In the genomic region with DNA sequence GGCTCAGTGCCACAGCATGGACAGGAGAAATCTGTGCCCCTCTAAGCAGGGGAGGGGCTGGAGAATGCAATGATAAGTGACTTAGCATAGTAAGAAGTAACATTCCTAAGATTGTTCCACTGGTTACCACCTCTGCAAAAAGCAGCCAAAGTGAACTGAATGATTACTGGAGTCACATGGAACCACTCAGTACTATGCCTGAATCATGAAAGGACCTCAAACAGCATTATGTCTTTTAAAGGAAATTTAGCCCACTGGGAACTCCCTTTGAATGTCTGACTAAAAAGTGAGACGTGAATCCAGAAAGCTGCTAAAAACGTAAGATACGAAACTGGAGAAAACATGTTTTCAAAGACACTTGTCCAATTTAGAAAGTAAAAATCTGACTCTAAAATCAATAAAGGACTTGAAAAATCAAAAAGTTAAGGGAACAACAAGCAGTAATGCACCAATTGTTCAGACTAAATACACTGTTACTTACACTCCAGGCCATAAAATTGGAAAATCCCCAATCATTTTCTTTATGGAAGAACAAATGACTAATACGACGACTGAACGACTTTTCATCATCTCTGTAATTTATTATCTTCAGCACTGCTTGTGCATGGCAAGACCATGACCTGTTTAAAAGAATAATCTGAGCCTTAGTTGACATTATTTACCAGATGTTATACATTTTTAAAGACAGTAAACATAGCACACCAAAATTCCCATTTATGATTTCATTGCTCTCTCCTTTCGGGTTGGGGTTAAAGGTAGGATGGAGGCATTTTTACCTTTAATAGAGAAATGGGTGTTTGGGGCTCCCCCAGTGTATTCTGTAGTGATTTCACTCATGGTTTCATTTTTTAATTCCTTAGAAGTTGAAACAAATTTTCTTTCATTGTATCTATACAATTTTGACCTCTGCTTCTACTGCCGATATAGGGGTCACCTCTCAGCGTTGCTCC, we compare ENCODE assay signal across 17 cellular contexts. TPM values are rescaled to one million over a fixed set of nuclear protein-coding genes. Genes with fewer than 3 reads are reported as not detected.
DNase-seq lines count a peak whose midpoint lies in the region; ATAC-seq and TF ChIP-seq lines count a peak whose summit lies in the region.
"Had no signal": no experiment of that assay in that cellular context is flagged by ENCODE, and none has a peak within 500 bp of the region (broad histone marks: within the 10 kb centered on the region; RNA-seq: fewer than 3 reads in every experiment).

No MANE protein-coding gene starts in this region.

- no peaks in the 10 kb centered on the region for H3K27me3 ChIP-seq in endodermal cell (ENCODE audit: control insufficient read depth, insufficient read depth, low read length, poor library complexity, severe bottlenecking)
- no peaks in the 10 kb centered on the region for H3K27me3 ChIP-seq in BE2C
- H3K27me3 ChIP-seq: ovary, tibial nerve had no signal

- intact Hi-C loops in activated CD4-positive, alpha-beta T cell treated with anti-CD3 and anti-CD28 coated beads for 36 hours (cut with DNase I, micrococcal nuclease): loop anchor here (1.0 to 5.0 kb wide), 6 partner anchors 7 to 86 kb away; a partner anchor contains a TSS

- H3K27ac Mint-ChIP-seq in activated CD4-positive, alpha-beta T cell treated with anti-CD3 and anti-CD28 coated beads for 36 hours: peak overlapping the region; percentile 83
- peak overlapping the region; percentile 57 for H3K27ac Mint-ChIP-seq in T-helper 2 cell treated with Interferon-gamma antibody and Interleukin-4, amounts not matched to agents 5 μg/mL and 100 μg/mL, for 36 hours
- H3K27ac Mint-ChIP-seq in endodermal cell: peak overlapping the region; percentile 55

- no peaks in the 10 kb centered on the region for H3K4me1 ChIP-seq in endodermal cell (ENCODE audit: control insufficient read depth, insufficient read depth, low read length)
- H3K4me1 ChIP-seq in BE2C: peaks cover 3% of the 10 kb centered on the region; the same call in 1 of the 2 replicates
- H3K4me1 ChIP-seq: tibial nerve had no signal

- no peak overlapping the region for H3K27ac ChIP-seq in endodermal cell (ENCODE audit: low read depth, low read length)
- H3K27ac ChIP-seq: ovary, tibial nerve had no signal

- H3K27me3 Mint-ChIP-seq in activated CD4-positive, alpha-beta T cell treated with anti-CD3 and anti-CD28 coated beads for 36 hours: no peaks in the 10 kb centered on the region
- no peaks in the 10 kb centered on the region for H3K27me3 Mint-ChIP-seq in T-helper 2 cell treated with Interferon-gamma antibody and Interleukin-4, amounts not matched to agents 5 μg/mL and 100 μg/mL, for 36 hours (ENCODE audit: low read depth)
- no peaks in the 10 kb centered on the region for H3K27me3 Mint-ChIP-seq in endodermal cell (ENCODE audit: insufficient read depth)

- no peak overlapping the region for H3K4me3 Mint-ChIP-seq in activated CD4-positive, alpha-beta T cell treated with anti-CD3 and anti-CD28 coated beads for 36 hours
- H3K4me3 Mint-ChIP-seq in T-helper 2 cell treated with Interferon-gamma antibody and Interleukin-4, amounts not matched to agents 5 μg/mL and 100 μg/mL, for 36 hours: peak overlapping the region; percentile 74
- H3K4me3 Mint-ChIP-seq in endodermal cell: no peak overlapping the region
- H3K4me3 Mint-ChIP-seq: immature natural killer cell had no signal

- H3K9me3 Mint-ChIP-seq in activated CD4-positive, alpha-beta T cell treated with anti-CD3 and anti-CD28 coated beads for 36 hours (ENCODE audit: low read depth): no peaks in the 10 kb centered on the region
- H3K9me3 Mint-ChIP-seq in T-helper 2 cell treated with Interferon-gamma antibody and Interleukin-4, amounts not matched to agents 5 μg/mL and 100 μg/mL, for 36 hours: no peaks in the 10 kb centered on the region
- H3K9me3 Mint-ChIP-seq in endodermal cell: no peaks in the 10 kb centered on the region
- H3K9me3 Mint-ChIP-seq: immature natural killer cell had no signal

- DNase-seq in activated CD4-positive, alpha-beta T cell treated with anti-CD3 and anti-CD28 coated beads for 36 hours: no peak
- no peak for DNase-seq in activated CD4-positive, alpha-beta T cell treated with anti-CD3 and anti-CD28 coated beads for 4 hours
- DNase-seq in T-helper 2 cell treated with Interferon-gamma antibody and Interleukin-4, amounts not matched to agents 5 μg/mL and 100 μg/mL, for 36 hours (ENCODE audit: low spot score): no peak
- DNase-seq in endodermal cell (no peak), skeletal muscle cell (ENCODE audit: low read depth) (peak; percentile 28), NCI-H2196 (lab: John Stamatoyannopoulos, UW; ENCODE audit: unreplicated experiment) (no peak), BE2C (no peak)
- no peak for DNase-seq in stimulated activated naive CD4-positive, alpha-beta T cell treated with Interleukin-2 at 50 U/mL for 16 hours (lab: John Stamatoyannopoulos, UW)
- DNase-seq: activated CD4-positive, CD25-positive, alpha-beta regulatory T cell; activated effector memory CD4-positive, alpha-beta T cell treated with anti-CD3 and anti-CD28 coated beads, Interleukin-2, amount 50 U/mL, for 16 hours; immature natural killer cell; NCI-H2081 treated with DMSO at 0.1 percent for 48 hours; ovary had no signal

- H3K9me3 ChIP-seq in endodermal cell (ENCODE audit: control insufficient read depth, low read length): no peaks in the 10 kb centered on the region
- no peaks in the 10 kb centered on the region for H3K9me3 ChIP-seq in BE2C
- H3K9me3 ChIP-seq: ovary, tibial nerve had no signal

- ATAC-seq in activated CD4-positive, alpha-beta T cell treated with anti-CD3 and anti-CD28 coated beads for 36 hours: peak; percentile 73

- peak overlapping the region; percentile 23 for H3K9ac ChIP-seq in endodermal cell (ENCODE audit: extremely low read depth, low read length, poor library complexity, severe bottlenecking)

- H3K36me3 Mint-ChIP-seq in activated CD4-positive, alpha-beta T cell treated with anti-CD3 and anti-CD28 coated beads for 36 hours (ENCODE audit: low read depth): peaks cover 79% of the 10 kb centered on the region
- peaks cover 70% of the 10 kb centered on the region for H3K36me3 Mint-ChIP-seq in T-helper 2 cell treated with Interferon-gamma antibody and Interleukin-4, amounts not matched to agents 5 μg/mL and 100 μg/mL, for 36 hours (ENCODE audit: low read depth)
- peaks cover 73% of the 10 kb centered on the region for H3K36me3 Mint-ChIP-seq in endodermal cell (ENCODE audit: low read depth)

- CTCF ChIA-PET in activated CD4-positive, alpha-beta T cell treated with anti-CD3 and anti-CD28 coated beads for 36 hours (lab: Charles Lee): interaction anchor here (0.6 to 4.7 kb wide), 4 partner anchors 12 to 32 kb away, joined by 3 to 19 read pairs (median 6); no protein-coding TSS in a partner anchor

- peaks cover 69% of the 10 kb centered on the region for H3K4me1 Mint-ChIP-seq in activated CD4-positive, alpha-beta T cell treated with anti-CD3 and anti-CD28 coated beads for 36 hours
- peaks cover 61% of the 10 kb centered on the region for H3K4me1 Mint-ChIP-seq in T-helper 2 cell treated with Interferon-gamma antibody and Interleukin-4, amounts not matched to agents 5 μg/mL and 100 μg/mL, for 36 hours (ENCODE audit: low read depth)
- no peaks in the 10 kb centered on the region for H3K4me1 Mint-ChIP-seq in endodermal cell

- 91 to 94% methylated on average over 7 to 9 of the region's 9 CpGs for WGBS in endodermal cell (ENCODE audit: insufficient coverage in 1 of 2, insufficient read length in 1 of 2), 2 experiments

- POLR2A ChIA-PET in activated CD4-positive, alpha-beta T cell treated with anti-CD3 and anti-CD28 coated beads for 36 hours (lab: Charles Lee): interaction anchor here (0.9 kb wide), 1 partner anchor 15 kb away, joined by 3 read pairs; no protein-coding TSS in a partner anchor

- no peak overlapping the region for H3K4me3 ChIP-seq in endodermal cell (ENCODE audit: low read length)
- H3K4me3 ChIP-seq in skeletal muscle cell (ENCODE audit: low read depth, low read length): no peak overlapping the region
- H3K4me3 ChIP-seq in BE2C (ENCODE audit: low read depth, low read length): no peak overlapping the region
- H3K4me3 ChIP-seq: ovary, tibial nerve had no signal

- TF ChIP-seq CTCF in endodermal cell (conservative IDR thresholded peaks at IDR 0.05) (no peak), BE2C (IDR thresholded peaks at IDR 0.05; ENCODE audit: low read depth, low read length) (no peak)

- H3K36me3 ChIP-seq in endodermal cell (ENCODE audit: control insufficient read depth, insufficient read depth, low read length) (peaks cover 70% of the 10 kb centered on the region), BE2C (peaks cover 82% of the 10 kb centered on the region)
- H3K36me3 ChIP-seq: ovary had no signal

RNA-seq across cellular contexts. Expression of a gene that starts 38.8 kb away (rescaled TPM):
- not detected for total RNA-seq in activated CD4-positive, alpha-beta T cell treated with anti-CD3 and anti-CD28 coated beads for 36 hours
- not detected for total RNA-seq in endodermal cell
- polyA plus RNA-seq in endodermal cell (2013, experiment 1 of 2): not detected
- not detected for polyA plus RNA-seq in endodermal cell (2013, experiment 2 of 2)
- polyA plus RNA-seq in BE2C (2012; ENCODE audit: insufficient read depth, insufficient read length, low read depth): not detected
- total RNA-seq: A172, H1, mesenteric fat pad, ovary, tibial nerve had no signal
- polyA plus RNA-seq: H1, immature natural killer cell, ovary had no signal

RNA-seq across cellular contexts. Expression of a gene that starts 42.8 kb away (rescaled TPM):
- total RNA-seq in activated CD4-positive, alpha-beta T cell treated with anti-CD3 and anti-CD28 coated beads for 36 hours: 100 to 1,000 TPM; 165 to 198 TPM
- 100 to 1,000 TPM; 114 to 140 TPM for total RNA-seq in endodermal cell
- polyA plus RNA-seq in endodermal cell (2013, experiment 1 of 2): 101 TPM
- polyA plus RNA-seq in endodermal cell (2013, experiment 2 of 2): 95.6 TPM
- polyA plus RNA-seq in BE2C (2012; ENCODE audit: insufficient read depth, insufficient read length, low read depth): 70.9 TPM

RNA-seq across cellular contexts. Expression of a gene that starts 52.1 kb away (rescaled TPM):
- 10 to 100 TPM; 49.4 to 64.5 TPM for total RNA-seq in activated CD4-positive, alpha-beta T cell treated with anti-CD3 and anti-CD28 coated beads for 36 hours
- 100 to 1,000 TPM; 233 to 275 TPM for total RNA-seq in endodermal cell
- polyA plus RNA-seq in endodermal cell (2013, experiment 1 of 2): 183 TPM
- 179 TPM for polyA plus RNA-seq in endodermal cell (2013, experiment 2 of 2)
- polyA plus RNA-seq in BE2C (2012; ENCODE audit: insufficient read depth, insufficient read length, low read depth): 101 TPM
